8 cellular contexts compared by ENCODE assay signal in genomic region chr12:69290545-69291277, GRCh38. TPM values are rescaled to one million over a fixed set of nuclear protein-coding genes. Genes with fewer than 3 reads are reported as not detected.
DNase-seq lines count a peak whose midpoint lies in the region; ATAC-seq and TF ChIP-seq lines count a peak whose summit lies in the region.

No MANE protein-coding gene starts in this region.

- H3K27ac ChIP-seq in CD8-positive, alpha-beta T cell (ENCODE audit: low read depth, low read length): no peak overlapping the region

- peak; percentile 100 for ATAC-seq in CD8-positive, alpha-beta T cell
- ATAC-seq in GM19397 (IDR thresholded peaks at IDR 0.05; ENCODE audit: unreplicated experiment): peak; percentile 95
- peak; percentile 99 for ATAC-seq in HG03457 (IDR thresholded peaks at IDR 0.05; ENCODE audit: unreplicated experiment)

- H3K4me3 ChIP-seq in CD8-positive, alpha-beta T cell (ENCODE audit: low read depth, low read length): no peak overlapping the region

- no peaks in the 10 kb centered on the region for H3K36me3 Mint-ChIP-seq in CD8-positive, alpha-beta T cell

- no peaks in the 10 kb centered on the region for H3K27me3 ChIP-seq in CD8-positive, alpha-beta T cell (ENCODE audit: insufficient read depth, low read length)

- peaks cover 24% of the 10 kb centered on the region for H3K27me3 Mint-ChIP-seq in CD8-positive, alpha-beta T cell (ENCODE audit: low read depth)

- peak; percentile 92 for TF ChIP-seq CTCF in CD8-positive, alpha-beta T cell (IDR thresholded peaks at IDR 0.05)

- H3K4me1 Mint-ChIP-seq in CD8-positive, alpha-beta T cell (ENCODE audit: low read depth): peaks cover 10% of the 10 kb centered on the region

- H3K27ac Mint-ChIP-seq in CD8-positive, alpha-beta T cell: no peak overlapping the region

- no peak overlapping the region for H3K4me3 Mint-ChIP-seq in CD8-positive, alpha-beta T cell

- DNase-seq in CD8-positive, alpha-beta T cell: peak; percentile 64 to 84 (median 80)
- DNase-seq in NCI-H524 treated with DMSO at 0.1 percent for 48 hours (lab: John Stamatoyannopoulos, UW) (peak; percentile 15), dermis blood vessel endothelial cell (peak; percentile 83), lung microvascular endothelial cell (ENCODE audit: low read depth in 2 of 2) (peak; percentile 77 to 83)
- DNase-seq in activated CD4-positive, alpha-beta T cell treated with anti-CD3 and anti-CD28 coated beads for 4 hours: peak; percentile 68 to 78
- DNase-seq in stimulated activated CD8-positive, alpha-beta memory T cell treated with anti-CD3 and anti-CD28 coated beads, Interleukin-15, amount 100 ng/mL, for 24 hours (ENCODE audit: low read depth): peak; percentile 52

- H3K9me3 Mint-ChIP-seq in CD8-positive, alpha-beta T cell: no peaks in the 10 kb centered on the region

- intact Hi-C loops in CD8-positive, alpha-beta T cell (cut with DNase I, micrococcal nuclease): loop anchor here (1.0 to 5.0 kb wide), 8 partner anchors 37 to 349 kb away; partner anchors contain the start of genes FRS2 (in 1 of the 2) and YEATS4 (in 1 of the 2)

- POLR2A ChIA-PET in CD8-positive, alpha-beta T cell (lab: Charles Lee): interaction anchor here (0.7 to 1.7 kb wide), 3 partner anchors 40 to 349 kb away, joined by 4 to 15 read pairs (median 10); no protein-coding TSS in a partner anchor

- CTCF ChIA-PET in CD8-positive, alpha-beta T cell (lab: Charles Lee): interaction anchor here (0.5 to 2.2 kb wide), 25 partner anchors 11 to 349 kb away, joined by 3 to 51 read pairs (median 4); no protein-coding TSS in a partner anchor

- no peaks in the 10 kb centered on the region for H3K9me3 ChIP-seq in CD8-positive, alpha-beta T cell (ENCODE audit: low read length)

- no peaks in the 10 kb centered on the region for H3K4me1 ChIP-seq in CD8-positive, alpha-beta T cell (ENCODE audit: insufficient read depth, low read length)

- no peaks in the 10 kb centered on the region for H3K36me3 ChIP-seq in CD8-positive, alpha-beta T cell (ENCODE audit: insufficient read depth, low read length)

RNA-seq across cellular contexts. Expression of gene CPSF6, which starts 51.3 kb away (rescaled TPM):
- 10 to 100 TPM; 78.9 to 81.3 TPM for total RNA-seq in CD8-positive, alpha-beta T cell
- total RNA-seq in dermis blood vessel endothelial cell (15.1 and 21.9 TPM in 2 replicates), lung microvascular endothelial cell (14.9 and 17.0 TPM in 2 replicates)

RNA-seq across cellular contexts. Expression of gene LYZ, which starts 57.5 kb away (rescaled TPM):
- 1 to 10 TPM; 3.3 to 4.3 TPM for total RNA-seq in CD8-positive, alpha-beta T cell
- not detected in 2 replicates for total RNA-seq in dermis blood vessel endothelial cell
- under 0.01 TPM in 1 of 2 replicates, not detected in the other for total RNA-seq in lung microvascular endothelial cell

Comparison
In these comparisons a context has a peak if more than half of its experiments do, and no peak if none do; other contexts are left out.
1. DNase-seq: peak in every context shown above with its lines; median percentile 83 in dermis blood vessel endothelial cell; 80 in CD8-positive, alpha-beta T cell; 80 in lung microvascular endothelial cell; 73 in activated CD4-positive, alpha-beta T cell treated with anti-CD3 and anti-CD28 coated beads for 4 hours; 52 in stimulated activated CD8-positive, alpha-beta memory T cell treated with anti-CD3 and anti-CD28 coated beads, Interleukin-15, amount 100 ng/mL, for 24 hours; 15 in NCI-H524 treated with DMSO at 0.1 percent for 48 hours.